Comparison of ENCODE assay signal across 29 cellular contexts in the genomic region with DNA sequence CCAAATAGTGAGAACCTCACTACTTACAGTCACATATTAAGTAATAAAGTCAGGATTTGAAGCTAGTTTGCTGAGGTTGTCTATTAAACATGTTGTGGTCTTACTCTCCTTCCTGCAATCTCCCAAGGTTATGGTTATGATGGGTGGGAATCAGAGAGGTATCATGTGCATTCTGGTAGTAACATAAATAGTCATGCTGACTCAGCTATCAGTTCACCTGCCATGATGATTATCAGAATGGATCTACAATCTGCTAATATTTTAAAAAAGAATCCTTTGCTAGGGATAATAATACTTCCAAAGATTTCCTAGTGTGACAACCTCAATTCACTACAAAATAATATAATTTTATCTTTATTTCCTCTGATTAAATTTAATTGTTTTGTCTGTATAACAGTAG.
"Had no signal": no experiment of that assay in that cellular context is flagged by ENCODE, and none has a peak within 500 bp of the region (broad histone marks: within the 10 kb centered on the region; RNA-seq: fewer than 3 reads in every experiment).

No MANE protein-coding gene starts in this region.

- H3K9me3 ChIP-seq: testis, thoracic aorta, thyroid gland, tibial artery, tibial nerve, transverse colon, upper lobe of right lung, uterus, vagina had no signal

- H3K9me3 Mint-ChIP-seq: stimulated activated effector memory CD8-positive, alpha-beta T cell treated with anti-CD3 and anti-CD28 coated beads, Interleukin-12 subunit alpha, Interleukin-12 subunit beta, amount 100 ng/mL, for 72 hours; stimulated activated memory B cell treated with anti-CD40 and anti-IgM and Interleukin-4, amounts not matched to agents 10 μg/mL and 1 μg/mL and 100 μg/mL, for 72 hours; type B pancreatic cell had no signal

- H3K27me3 ChIP-seq: stomach, suprapubic skin, testis, thyroid gland, tibial artery, tibial nerve, transverse colon, upper lobe of left lung, upper lobe of right lung, uterus, vagina had no signal

- H3K27me3 Mint-ChIP-seq: stimulated activated memory B cell treated with anti-CD40 and anti-IgM and Interleukin-4, amounts not matched to agents 10 μg/mL and 1 μg/mL and 100 μg/mL, for 72 hours; stimulated activated naive B cell treated with anti-CD40 and anti-IgM and Interleukin-4, amounts not matched to agents 10 μg/mL and 1 μg/mL and 100 μg/mL, for 72 hours; stimulated activated naive CD8-positive, alpha-beta T cell treated with anti-CD3 and anti-CD28 coated beads, Interleukin-15, amount 100 ng/mL, for 72 hours; stimulated activated naive CD8-positive, alpha-beta T cell treated with anti-CD3 and anti-CD28 coated beads, Interleukin-15, Interleukin-2, amounts not matched to agents 100 ng/mL and 50 ng/mL, for 24 hours; type B pancreatic cell had no signal

- H3K4me3 ChIP-seq: stomach, suprapubic skin, testis, thoracic aorta, thyroid gland, tibial artery, tibial nerve, transverse colon, upper lobe of left lung, upper lobe of right lung, uterus, vagina had no signal

- H3K27ac ChIP-seq: stomach, suprapubic skin, testis, thoracic aorta, thyroid gland, tibial artery, tibial nerve, transverse colon, upper lobe of left lung, upper lobe of right lung, uterus, vagina had no signal

- H3K4me1 Mint-ChIP-seq: stimulated activated effector memory CD8-positive, alpha-beta T cell treated with anti-CD3 and anti-CD28 coated beads, Interleukin-12 subunit alpha, Interleukin-12 subunit beta, amount 100 ng/mL, for 72 hours; stimulated activated memory B cell treated with anti-CD40 and anti-IgM and Interleukin-4, amounts not matched to agents 10 μg/mL and 1 μg/mL and 100 μg/mL, for 72 hours; stimulated activated naive B cell treated with anti-CD40 and anti-IgM and Interleukin-4, amounts not matched to agents 10 μg/mL and 1 μg/mL and 100 μg/mL, for 72 hours; stimulated activated naive CD8-positive, alpha-beta T cell treated with anti-CD3 and anti-CD28 coated beads, Interleukin-15, amount 100 ng/mL, for 72 hours had no signal

- H3K36me3 Mint-ChIP-seq: stimulated activated effector memory CD8-positive, alpha-beta T cell treated with anti-CD3 and anti-CD28 coated beads, Interleukin-12 subunit alpha, Interleukin-12 subunit beta, amount 100 ng/mL, for 72 hours; stimulated activated memory B cell treated with anti-CD40 and anti-IgM and Interleukin-4, amounts not matched to agents 10 μg/mL and 1 μg/mL and 100 μg/mL, for 72 hours; stimulated activated naive B cell treated with anti-CD40 and anti-IgM and Interleukin-4, amounts not matched to agents 10 μg/mL and 1 μg/mL and 100 μg/mL, for 72 hours; type B pancreatic cell had no signal

- H3K4me1 ChIP-seq: stomach, suprapubic skin, testis, thyroid gland, tibial artery, tibial nerve, transverse colon, upper lobe of left lung, upper lobe of right lung, uterus, vagina had no signal

- H3K36me3 ChIP-seq: stomach, suprapubic skin, thoracic aorta, thyroid gland, tibial artery, tibial nerve, transverse colon, upper lobe of left lung, upper lobe of right lung, uterus, vagina had no signal

- ATAC-seq: stimulated activated effector memory CD8-positive, alpha-beta T cell treated with anti-CD3 and anti-CD28 coated beads, Interleukin-12 subunit alpha, Interleukin-12 subunit beta, amount 100 ng/mL, for 72 hours; stimulated activated memory B cell treated with anti-CD40 and anti-IgM and Interleukin-4, amounts not matched to agents 10 μg/mL and 1 μg/mL and 100 μg/mL, for 72 hours; stimulated activated naive B cell treated with anti-CD40 and anti-IgM and Interleukin-4, amounts not matched to agents 10 μg/mL and 1 μg/mL and 100 μg/mL, for 72 hours; stimulated activated naive CD8-positive, alpha-beta T cell treated with anti-CD3 and anti-CD28 coated beads, Interleukin-15, amount 100 ng/mL, for 72 hours; stimulated activated naive CD8-positive, alpha-beta T cell treated with anti-CD3 and anti-CD28 coated beads, Interleukin-15, Interleukin-2, amounts not matched to agents 100 U/mL and 50 U/mL, for 24 hours; upper lobe of right lung had no signal

- DNase-seq: stimulated activated CD4-positive, alpha-beta T cell treated with anti-CD3 and anti-CD28 coated beads, Interleukin-2, amount 100 ng/mL, for 48 hours; stimulated activated CD4-positive, alpha-beta T cell treated with anti-CD3 and anti-CD28 coated beads, Interleukin-4, amount 100 ng/mL, for 1 hour; stimulated activated CD4-positive, alpha-beta T cell treated with anti-CD3 and anti-CD28 coated beads, Interleukin-4, amount 100 ng/mL, for 24 hours; stimulated activated CD4-positive, alpha-beta T cell treated with anti-CD3 and anti-CD28 coated beads, Interleukin-4, amount 100 ng/mL, for 4 hours; stimulated activated CD8-positive, alpha-beta memory T cell treated with anti-CD3 and anti-CD28 coated beads, Interleukin-4, amount 100 ng/mL, for 48 hours; stimulated activated naive B cell treated with anti-CD40 and anti-IgM and Interleukin-4, amounts not matched to agents 10 μg/mL and 1 μg/mL and 100 μg/mL, for 72 hours; stimulated activated naive CD4-positive, alpha-beta T cell; stimulated activated naive CD4-positive, alpha-beta T cell treated with Interleukin-2 at 50 U/mL for 16 hours; stimulated activated naive CD8-positive, alpha-beta T cell treated with anti-CD3 and anti-CD28 coated beads, Interleukin-15, amount 100 ng/mL, for 72 hours; stimulated activated naive CD8-positive, alpha-beta T cell treated with anti-CD3 and anti-CD28 coated beads, Interleukin-15, Interleukin-2, amounts not matched to agents 100 U/mL and 50 U/mL, for 24 hours; stomach; substantia nigra; testis; thyroid gland; tibial artery; transverse colon; trophoblast cell; upper lobe of left lung; upper lobe of right lung; uterus had no signal

- H3K4me3 Mint-ChIP-seq: stimulated activated effector memory CD8-positive, alpha-beta T cell treated with anti-CD3 and anti-CD28 coated beads, Interleukin-12 subunit alpha, Interleukin-12 subunit beta, amount 100 ng/mL, for 72 hours; stimulated activated memory B cell treated with anti-CD40 and anti-IgM and Interleukin-4, amounts not matched to agents 10 μg/mL and 1 μg/mL and 100 μg/mL, for 72 hours; stimulated activated naive B cell treated with anti-CD40 and anti-IgM and Interleukin-4, amounts not matched to agents 10 μg/mL and 1 μg/mL and 100 μg/mL, for 72 hours; stimulated activated naive CD8-positive, alpha-beta T cell treated with anti-CD3 and anti-CD28 coated beads, Interleukin-15, amount 100 ng/mL, for 72 hours; stimulated activated naive CD8-positive, alpha-beta T cell treated with anti-CD3 and anti-CD28 coated beads, Interleukin-15, Interleukin-2, amounts not matched to agents 100 ng/mL and 50 ng/mL, for 24 hours; type B pancreatic cell had no signal

- H3K27ac Mint-ChIP-seq: stimulated activated effector memory CD8-positive, alpha-beta T cell treated with anti-CD3 and anti-CD28 coated beads, Interleukin-12 subunit alpha, Interleukin-12 subunit beta, amount 100 ng/mL, for 72 hours; stimulated activated memory B cell treated with anti-CD40 and anti-IgM and Interleukin-4, amounts not matched to agents 10 μg/mL and 1 μg/mL and 100 μg/mL, for 72 hours; stimulated activated naive B cell treated with anti-CD40 and anti-IgM and Interleukin-4, amounts not matched to agents 10 μg/mL and 1 μg/mL and 100 μg/mL, for 72 hours; stimulated activated naive CD8-positive, alpha-beta T cell treated with anti-CD3 and anti-CD28 coated beads, Interleukin-15, amount 100 ng/mL, for 72 hours; stimulated activated naive CD8-positive, alpha-beta T cell treated with anti-CD3 and anti-CD28 coated beads, Interleukin-15, Interleukin-2, amounts not matched to agents 100 ng/mL and 50 ng/mL, for 24 hours; type B pancreatic cell had no signal

- FAIRE-seq: urothelium cell line had no signal
